In genomic region chr17:82062984-82063368, GRCh38 we compare ENCODE assay signal across 30 cellular contexts. TPM values are rescaled to one million over a fixed set of nuclear protein-coding genes. Genes with fewer than 3 reads are reported as not detected.
"Had no signal": no experiment of that assay in that cellular context is flagged by ENCODE, and none has a peak within 500 bp of the region (broad histone marks: within the 10 kb centered on the region; RNA-seq: fewer than 3 reads in every experiment).

No MANE protein-coding gene starts in this region.

- H3K36me3 ChIP-seq: neural progenitor cell, uterus had no signal

- DNase-seq: activated CD4-positive, alpha-beta memory T cell treated with anti-CD3 and anti-CD28 coated beads, Interleukin-2, amount 10 ng/mL, durations not matched to agents 7 days and 5 days; activated CD4-positive, alpha-beta T cell treated with anti-CD3 and anti-CD28 coated beads, Interleukin-2, amount 10 ng/mL, durations not matched to agents 7 days and 5 days; activated CD4-positive, CD25-positive, alpha-beta regulatory T cell treated with anti-CD3 and anti-CD28 coated beads, Interleukin-2, amount 50 U/mL, for 72 hours; activated effector memory CD4-positive, alpha-beta T cell treated with Interleukin-2 at 50 U/mL for 16 hours; activated naive CD4-positive, alpha-beta T cell treated with anti-CD3 and anti-CD28 coated beads for 36 hours; activated naive CD8-positive, alpha-beta T cell treated with anti-CD3 and anti-CD28 coated beads, Interleukin-2, amount 10 ng/mL, durations not matched to agents 7 days and 5 days; cerebellar nuclear complex; colonic mucosa; effector CD8-positive, alpha-beta T cell; esophagus squamous epithelium; foreskin melanocyte; kidney glomerular epithelial cell; mesendoderm; natural killer cell; occipital lobe; stimulated activated CD4-positive, alpha-beta T cell treated with anti-CD3 and anti-CD28 coated beads, Interleukin-12 subunit alpha, Interleukin-12 subunit beta, amount 100 ng/mL, for 4 hours; stimulated activated CD4-positive, alpha-beta T cell treated with anti-CD3 and anti-CD28 coated beads, Interleukin-4, amount 100 ng/mL, for 1 hour; stimulated activated naive CD8-positive, alpha-beta T cell treated with anti-CD3 and anti-CD28 coated beads, Interleukin-15, amount 100 ng/mL, for 72 hours; substantia nigra; T1000; uterus had no signal

- H3K27ac ChIP-seq: ascending aorta, cardiac muscle cell, colonic mucosa, epithelial cell of prostate, esophagus squamous epithelium, left lung, neural progenitor cell, uterus had no signal

- ATAC-seq: left lung; natural killer cell; sciatic nerve; stimulated activated naive CD8-positive, alpha-beta T cell treated with anti-CD3 and anti-CD28 coated beads, Interleukin-15, amount 100 ng/mL, for 72 hours; T-helper 17 cell had no signal

- H3K9ac ChIP-seq: neural progenitor cell had no signal

- H3K4me2 ChIP-seq: neural progenitor cell had no signal

- H3K27me3 ChIP-seq: ascending aorta, cardiac muscle cell, colonic mucosa, esophagus squamous epithelium, left lung, neural progenitor cell, uterus had no signal

- H3K4me3 ChIP-seq: ascending aorta, cardiac muscle cell, colonic mucosa, esophagus squamous epithelium, left lung, lung, neural progenitor cell, skin epidermis, uterus had no signal

- H3K9me3 ChIP-seq: ascending aorta, colonic mucosa, esophagus squamous epithelium, left lung, uterus had no signal

- H2AFZ ChIP-seq: neural progenitor cell had no signal

RNA-seq across cellular contexts. Expression of gene RAC3, which starts 31.5 kb away (rescaled TPM):
- total RNA-seq: ascending aorta had no signal
